ENCODE assay signal across 19 cellular contexts in the genomic region with DNA sequence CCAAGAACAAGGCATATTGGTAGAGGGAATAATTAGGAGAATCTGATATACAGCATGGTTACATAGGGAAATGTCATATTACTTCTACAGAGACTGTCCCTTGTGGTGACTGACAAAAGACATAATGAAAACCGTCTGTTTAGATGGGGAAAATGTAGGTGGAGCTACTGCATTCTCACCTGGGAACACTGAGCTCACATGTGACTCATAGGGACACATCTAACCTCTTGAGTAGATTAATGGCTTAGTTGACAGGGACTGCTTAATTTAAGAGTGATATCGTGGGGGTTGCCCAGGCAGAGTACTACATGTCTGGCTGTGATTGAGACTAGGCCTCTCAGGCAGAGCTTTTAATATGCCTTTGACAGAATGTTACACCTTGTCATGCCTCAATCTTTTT.
A peak's percentile ranks its signal among the peaks of the same experiment; 100 is the strongest.
DNase-seq lines count a peak whose midpoint lies in the region; FAIRE-seq and TF ChIP-seq lines count a peak whose summit lies in the region.
"Had no signal": no experiment of that assay in that cellular context is flagged by ENCODE, and none has a peak within 500 bp of the region (broad histone marks: within the 10 kb centered on the region; RNA-seq: fewer than 3 reads in every experiment).

No MANE protein-coding gene starts in this region.

- peak; percentile 12 for DNase-seq in activated naive CD4-positive, alpha-beta T cell treated with anti-CD3 and anti-CD28 coated beads for 36 hours
- no peak for DNase-seq in activated naive CD4-positive, alpha-beta T cell treated with anti-CD3 and anti-CD28 coated beads, Interleukin-2, amount 50 U/mL, for 16 hours
- DNase-seq in NCI-H510A treated with DMSO at 0.1 percent for 48 hours (lab: John Stamatoyannopoulos, UW) (peak; percentile 50), bronchial epithelial cell (ENCODE audit: low read depth) (peak; percentile 21), urothelium cell line (ENCODE audit: low spot score) (peak; percentile 33), cerebellar nuclear complex (lab: John Stamatoyannopoulos, UW) (no peak), Caco-2 (no peak)
- DNase-seq in stimulated activated CD4-positive, alpha-beta T cell treated with anti-CD3 and anti-CD28 coated beads, Interleukin-2, amount 100 ng/mL, for 24 hours: no peak
- DNase-seq: CD4-positive, alpha-beta T cell; MG63; NCI-H1092 treated with DMSO at 0.1 percent for 48 hours; NCI-H2081; NCI-H226; OCI-M1; RPMI8226; T-cell had no signal

- H3K4me1 Mint-ChIP-seq in activated naive CD4-positive, alpha-beta T cell treated with anti-CD3 and anti-CD28 coated beads for 36 hours (ENCODE audit: low read depth): peaks cover 16% of the 10 kb centered on the region
- H3K4me1 Mint-ChIP-seq in Caco-2 (ENCODE audit: low read depth, unreplicated experiment): no peaks in the 10 kb centered on the region
- H3K4me1 Mint-ChIP-seq: B cell had no signal

- H3K4me3 ChIP-seq in bronchial epithelial cell (ENCODE audit: low read depth, low read length) (no peak overlapping the region), Caco-2 (ENCODE audit: low read depth, low read length) (no peak overlapping the region)
- H3K4me3 ChIP-seq: MG63 had no signal

- H3K9me3 ChIP-seq in Caco-2: no peaks in the 10 kb centered on the region
- H3K9me3 ChIP-seq: MG63 had no signal

- intact Hi-C loops in activated naive CD4-positive, alpha-beta T cell treated with anti-CD3 and anti-CD28 coated beads for 36 hours (cut with micrococcal nuclease): no loop called here
- intact Hi-C loops in Caco-2 (cut with micrococcal nuclease; ENCODE audit: unreplicated experiment): no loop called here

- CTCF ChIA-PET in activated naive CD4-positive, alpha-beta T cell treated with anti-CD3 and anti-CD28 coated beads for 36 hours (lab: Charles Lee): no interaction called here
- CTCF ChIA-PET in Caco-2 (lab: Charles Lee): no interaction called here

- H3K4me3 Mint-ChIP-seq in activated naive CD4-positive, alpha-beta T cell treated with anti-CD3 and anti-CD28 coated beads for 36 hours: no peak overlapping the region
- H3K4me3 Mint-ChIP-seq in Caco-2 (ENCODE audit: unreplicated experiment): no peak overlapping the region
- H3K4me3 Mint-ChIP-seq: B cell; CD4-positive, alpha-beta T cell; T-cell had no signal

- H3K27ac Mint-ChIP-seq in activated naive CD4-positive, alpha-beta T cell treated with anti-CD3 and anti-CD28 coated beads for 36 hours: no peak overlapping the region
- H3K27ac Mint-ChIP-seq in Caco-2 (ENCODE audit: unreplicated experiment): no peak overlapping the region
- H3K27ac Mint-ChIP-seq: B cell; CD4-positive, alpha-beta T cell; T-cell had no signal

- H3K36me3 ChIP-seq in bronchial epithelial cell (ENCODE audit: control insufficient read depth, insufficient read depth, low read length) (no peaks in the 10 kb centered on the region), Caco-2 (ENCODE audit: control insufficient read depth, insufficient read depth, low read length) (no peaks in the 10 kb centered on the region)
- H3K36me3 ChIP-seq: MG63 had no signal

- BruUV-seq in Caco-2 (replicated peaks; lab: Mats Ljungman, UMichigan): no TSS peak

- TF ChIP-seq CTCF in bronchial epithelial cell (IDR thresholded peaks at IDR 0.05; ENCODE audit: insufficient read depth, low read length, severe bottlenecking): no peak
- no peak for TF ChIP-seq CTCF in Caco-2 (IDR thresholded peaks at IDR 0.05; ENCODE audit: insufficient read depth in 1 of 2, low read depth in 1 of 2, low read length in 1 of 2, severe bottlenecking in 1 of 2, unreplicated experiment in 1 of 2)

- H3K36me3 Mint-ChIP-seq in activated naive CD4-positive, alpha-beta T cell treated with anti-CD3 and anti-CD28 coated beads for 36 hours (ENCODE audit: low read depth): no peaks in the 10 kb centered on the region
- no peaks in the 10 kb centered on the region for H3K36me3 Mint-ChIP-seq in Caco-2 (ENCODE audit: insufficient read depth, unreplicated experiment)

- no peaks in the 10 kb centered on the region for H3K27me3 Mint-ChIP-seq in activated naive CD4-positive, alpha-beta T cell treated with anti-CD3 and anti-CD28 coated beads for 36 hours (ENCODE audit: low read depth)
- H3K27me3 Mint-ChIP-seq in Caco-2 (ENCODE audit: insufficient read depth, unreplicated experiment): peaks cover 13% of the 10 kb centered on the region
- H3K27me3 Mint-ChIP-seq: CD4-positive, alpha-beta T cell; T-cell had no signal

- H3K27me3 ChIP-seq in bronchial epithelial cell (ENCODE audit: control insufficient read depth, insufficient read depth, low read length) (no peaks in the 10 kb centered on the region), Caco-2 (replicated peaks; ENCODE audit: control insufficient read depth, insufficient read depth, low read length) (no peaks in the 10 kb centered on the region)
- H3K27me3 ChIP-seq: MG63 had no signal

- POLR2A ChIA-PET in Caco-2 (lab: Charles Lee): no interaction called here

- FAIRE-seq in bronchial epithelial cell (lab: Jason Lieb, UNC) (no peak), urothelium cell line (lab: Jason Lieb, UNC) (no peak)
- FAIRE-seq: D721Med, H1 had no signal

- peaks cover 14% of the 10 kb centered on the region for H3K9me3 Mint-ChIP-seq in activated naive CD4-positive, alpha-beta T cell treated with anti-CD3 and anti-CD28 coated beads for 36 hours
- peaks cover 14% of the 10 kb centered on the region for H3K9me3 Mint-ChIP-seq in Caco-2 (ENCODE audit: unreplicated experiment)

- no peaks in the 10 kb centered on the region for H3K4me1 ChIP-seq in Caco-2

Comparison
In these comparisons a context has a peak if more than half of its experiments do, and no peak if none do; other contexts are left out.
1. DNase-seq: peak in activated naive CD4-positive, alpha-beta T cell treated with anti-CD3 and anti-CD28 coated beads for 36 hours (single experiment), NCI-H510A treated with DMSO at 0.1 percent for 48 hours (single experiment), bronchial epithelial cell (single experiment) and urothelium cell line (single experiment); none in activated naive CD4-positive, alpha-beta T cell treated with anti-CD3 and anti-CD28 coated beads, Interleukin-2, amount 50 U/mL, for 16 hours (single experiment), cerebellar nuclear complex (0 of 2), Caco-2 (0 of 2) and stimulated activated CD4-positive, alpha-beta T cell treated with anti-CD3 and anti-CD28 coated beads, Interleukin-2, amount 100 ng/mL, for 24 hours (0 of 2).